ENCODE assay signal across 1 cellular context in the genomic region with DNA sequence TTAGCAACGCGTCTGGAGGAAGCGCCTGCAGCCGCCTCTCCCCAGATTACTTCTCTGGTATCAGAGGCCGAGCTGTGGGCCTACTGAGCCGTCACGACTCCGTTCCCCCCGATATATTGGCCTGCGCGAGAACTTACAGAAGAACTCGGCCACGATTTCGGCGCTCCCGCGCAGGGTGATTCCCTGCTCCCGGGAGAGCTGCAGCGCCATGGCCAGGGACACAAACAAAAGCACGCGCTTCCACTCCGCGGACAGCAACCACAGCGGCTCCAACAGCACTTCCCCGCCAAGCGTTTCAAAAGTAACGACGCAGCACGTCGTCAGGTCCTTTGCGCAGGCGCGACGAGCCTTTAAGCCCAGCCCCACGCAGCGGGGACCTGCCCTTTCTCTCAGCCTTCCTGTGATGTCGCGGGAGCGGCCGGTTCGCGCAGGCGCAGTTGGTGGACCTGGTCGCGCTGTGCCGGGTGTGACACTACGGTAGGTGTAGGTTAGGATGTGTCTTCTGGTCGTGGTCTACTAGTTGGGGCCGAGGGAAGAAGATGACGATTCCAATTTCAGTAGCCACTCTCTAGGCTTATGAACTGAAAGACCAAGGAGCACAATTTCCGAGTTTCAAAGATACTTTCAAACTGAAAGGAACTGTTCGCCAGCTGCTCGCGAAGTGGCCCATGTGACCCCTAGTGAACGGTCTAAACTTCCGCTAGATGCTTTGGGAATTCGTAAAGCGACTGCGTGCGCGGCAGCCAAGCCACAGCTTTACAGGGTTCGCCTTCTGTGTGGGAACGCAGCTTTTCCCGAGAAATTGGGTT.
TF ChIP-seq lines count a peak whose summit lies in the region.

Gene MAD2L1 (minus strand): TSS at position 324 of the 809 bp plus-strand sequence. CDS start 114 bp downstream, at position 210.

TF ChIP-seq in HepG2, 621 proteins besides CTCF, POLR2A, EP300 and RAD21 (continued from another document and continues in another):
- peak; percentile 31; the same call in 1 of the 2 replicates for TF ChIP-seq RFX5 (IDR thresholded peaks at IDR 0.05; ENCODE audit: low read depth, low read length)
- no peak; the same call in 1 of the 2 replicates for TF ChIP-seq NKX3-1 (CRISPR knock-in tag; IDR thresholded peaks at IDR 0.05)
- TF ChIP-seq HDAC2 (CRISPR knock-in tag; IDR thresholded peaks at IDR 0.05), result peak; percentile 68; the same call in 1 of the 2 replicates
- no peak; the same call in 1 of the 2 replicates for TF ChIP-seq ZNF709 (CRISPR knock-in tag; IDR thresholded peaks at IDR 0.05)
- TF ChIP-seq, protein P1, sequence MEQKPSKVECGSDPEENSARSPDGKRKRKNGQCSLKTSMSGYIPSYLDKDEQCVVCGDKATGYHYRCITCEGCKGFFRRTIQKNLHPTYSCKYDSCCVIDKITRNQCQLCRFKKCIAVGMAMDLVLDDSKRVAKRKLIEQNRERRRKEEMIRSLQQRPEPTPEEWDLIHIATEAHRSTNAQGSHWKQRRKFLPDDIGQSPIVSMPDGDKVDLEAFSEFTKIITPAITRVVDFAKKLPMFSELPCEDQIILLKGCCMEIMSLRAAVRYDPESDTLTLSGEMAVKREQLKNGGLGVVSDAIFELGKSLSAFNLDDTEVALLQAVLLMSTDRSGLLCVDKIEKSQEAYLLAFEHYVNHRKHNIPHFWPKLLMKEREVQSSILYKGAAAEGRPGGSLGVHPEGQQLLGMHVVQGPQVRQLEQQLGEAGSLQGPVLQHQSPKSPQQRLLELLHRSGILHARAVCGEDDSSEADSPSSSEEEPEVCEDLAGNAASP (CRISPR knock-in tag; IDR thresholded peaks at IDR 0.05; ENCODE audit: borderline replicate concordance), result no peak; the same call in 1 of the 2 replicates
- peak; percentile 77 for TF ChIP-seq IRX3 (CRISPR knock-in tag; IDR thresholded peaks at IDR 0.05; ENCODE audit: borderline replicate concordance, low read depth)
- TF ChIP-seq REST (IDR thresholded peaks at IDR 0.05; ENCODE audit: borderline replicate concordance in 1 of 2, low read depth in 1 of 2, low read length in 2 of 2), result peak in 1 of 2 experiments; percentile 80; a peak in 3 of 4 replicates
- peak; percentile 69 for TF ChIP-seq REPIN1 (CRISPR knock-in tag; IDR thresholded peaks at IDR 0.05; ENCODE audit: borderline replicate concordance, low read depth)
- no peak for TF ChIP-seq ZSCAN30 (CRISPR knock-in tag; IDR thresholded peaks at IDR 0.05)
- no peak for TF ChIP-seq ZNF816 (CRISPR knock-in tag; IDR thresholded peaks at IDR 0.05; ENCODE audit: borderline replicate concordance)
- no peak for TF ChIP-seq NFIC (IDR thresholded peaks at IDR 0.05; ENCODE audit: low read length)
- TF ChIP-seq JUN (CRISPR knock-in tag; IDR thresholded peaks at IDR 0.05), result no peak
- TF ChIP-seq POLR2AphosphoS5 (IDR thresholded peaks at IDR 0.05; ENCODE audit: low read depth, low read length), result peak; percentile 96
- peak; percentile 71; the same call in 1 of the 2 replicates for TF ChIP-seq ZNF430 (CRISPR knock-in tag; IDR thresholded peaks at IDR 0.05)
- 0 out of 2 replicates have a peak, but pooled peaks have one; percentile 43 for TF ChIP-seq ZNF607 (CRISPR knock-in tag; IDR thresholded peaks at IDR 0.05; ENCODE audit: borderline replicate concordance)
- no peak for TF ChIP-seq MTF1 (CRISPR knock-in tag; IDR thresholded peaks at IDR 0.05)
- TF ChIP-seq ZFP62 (CRISPR knock-in tag; IDR thresholded peaks at IDR 0.05), result no peak
- peak; percentile 22; the same call in 1 of the 2 replicates for TF ChIP-seq AHR (CRISPR knock-in tag; IDR thresholded peaks at IDR 0.05)
- peak; percentile 78 for TF ChIP-seq TOPORS (CRISPR knock-in tag; IDR thresholded peaks at IDR 0.05)
- TF ChIP-seq, protein P2, sequence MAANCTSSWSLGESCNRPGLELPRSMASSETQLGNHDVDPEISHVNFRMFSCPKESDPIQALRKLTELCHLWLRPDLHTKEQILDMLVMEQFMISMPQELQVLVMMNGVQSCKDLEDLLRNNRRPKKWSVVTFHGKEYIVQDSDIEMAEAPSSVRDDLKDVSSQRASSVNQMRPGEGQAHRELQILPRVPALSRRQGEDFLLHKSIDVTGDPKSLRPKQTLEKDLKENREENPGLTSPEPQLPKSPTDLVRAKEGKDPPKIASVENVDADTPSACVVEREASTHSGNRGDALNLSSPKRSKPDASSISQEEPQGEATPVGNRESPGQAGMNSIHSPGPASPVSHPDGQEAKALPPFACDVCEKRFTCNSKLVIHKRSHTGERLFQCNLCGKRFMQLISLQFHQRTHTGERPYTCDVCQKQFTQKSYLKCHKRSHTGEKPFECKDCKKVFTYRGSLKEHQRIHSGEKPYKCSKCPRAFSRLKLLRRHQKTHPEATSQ (CRISPR knock-in tag; IDR thresholded peaks at IDR 0.05; ENCODE audit: borderline replicate concordance), result 0 out of 2 replicates have a peak, but pooled peaks have one; percentile 86
- no peak; the same call in 1 of the 2 replicates for TF ChIP-seq SP5 (CRISPR knock-in tag; IDR thresholded peaks at IDR 0.05; ENCODE audit: borderline replicate concordance, low read depth)
- peak; percentile 17 for TF ChIP-seq ZNF772 (CRISPR knock-in tag; IDR thresholded peaks at IDR 0.05)
- TF ChIP-seq, protein P3, sequence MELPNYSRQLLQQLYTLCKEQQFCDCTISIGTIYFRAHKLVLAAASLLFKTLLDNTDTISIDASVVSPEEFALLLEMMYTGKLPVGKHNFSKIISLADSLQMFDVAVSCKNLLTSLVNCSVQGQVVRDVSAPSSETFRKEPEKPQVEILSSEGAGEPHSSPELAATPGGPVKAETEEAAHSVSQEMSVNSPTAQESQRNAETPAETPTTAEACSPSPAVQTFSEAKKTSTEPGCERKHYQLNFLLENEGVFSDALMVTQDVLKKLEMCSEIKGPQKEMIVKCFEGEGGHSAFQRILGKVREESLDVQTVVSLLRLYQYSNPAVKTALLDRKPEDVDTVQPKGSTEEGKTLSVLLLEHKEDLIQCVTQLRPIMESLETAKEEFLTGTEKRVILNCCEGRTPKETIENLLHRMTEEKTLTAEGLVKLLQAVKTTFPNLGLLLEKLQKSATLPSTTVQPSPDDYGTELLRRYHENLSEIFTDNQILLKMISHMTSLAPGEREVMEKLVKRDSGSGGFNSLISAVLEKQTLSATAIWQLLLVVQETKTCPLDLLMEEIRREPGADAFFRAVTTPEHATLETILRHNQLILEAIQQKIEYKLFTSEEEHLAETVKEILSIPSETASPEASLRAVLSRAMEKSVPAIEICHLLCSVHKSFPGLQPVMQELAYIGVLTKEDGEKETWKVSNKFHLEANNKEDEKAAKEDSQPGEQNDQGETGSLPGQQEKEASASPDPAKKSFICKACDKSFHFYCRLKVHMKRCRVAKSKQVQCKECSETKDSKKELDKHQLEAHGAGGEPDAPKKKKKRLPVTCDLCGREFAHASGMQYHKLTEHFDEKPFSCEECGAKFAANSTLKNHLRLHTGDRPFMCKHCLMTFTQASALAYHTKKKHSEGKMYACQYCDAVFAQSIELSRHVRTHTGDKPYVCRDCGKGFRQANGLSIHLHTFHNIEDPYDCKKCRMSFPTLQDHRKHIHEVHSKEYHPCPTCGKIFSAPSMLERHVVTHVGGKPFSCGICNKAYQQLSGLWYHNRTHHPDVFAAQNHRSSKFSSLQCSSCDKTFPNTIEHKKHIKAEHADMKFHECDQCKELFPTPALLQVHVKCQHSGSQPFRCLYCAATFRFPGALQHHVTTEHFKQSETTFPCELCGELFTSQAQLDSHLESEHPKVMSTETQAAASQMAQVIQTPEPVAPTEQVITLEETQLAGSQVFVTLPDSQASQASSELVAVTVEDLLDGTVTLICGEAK (IDR thresholded peaks at IDR 0.05), result no peak
- TF ChIP-seq, protein P3 (CRISPR knock-in tag; IDR thresholded peaks at IDR 0.05), result no peak; the same call in 1 of the 2 replicates
- TF ChIP-seq ZNF572 (CRISPR knock-in tag; IDR thresholded peaks at IDR 0.05), result no peak
- no peak for TF ChIP-seq CEBPG (CRISPR knock-in tag; IDR thresholded peaks at IDR 0.05)
- 0 out of 2 replicates have a peak, but pooled peaks have one; percentile 36 for TF ChIP-seq REXO4 (CRISPR knock-in tag; IDR thresholded peaks at IDR 0.05; ENCODE audit: borderline replicate concordance)
- TF ChIP-seq ZNF574 (CRISPR knock-in tag; IDR thresholded peaks at IDR 0.05), result 0 out of 2 replicates have a peak, but pooled peaks have one; percentile 30
- 0 out of 2 replicates have a peak, but pooled peaks have one; percentile 59 for TF ChIP-seq ZNF44 (CRISPR knock-in tag; IDR thresholded peaks at IDR 0.05)
- no peak for TF ChIP-seq HNRNPUL1 (IDR thresholded peaks at IDR 0.05; ENCODE audit: low read depth, low read length)
- TF ChIP-seq ESRRA (CRISPR knock-in tag; IDR thresholded peaks at IDR 0.05; ENCODE audit: low read depth), result peak; percentile 4; the same call in 1 of the 2 replicates
- no peak for TF ChIP-seq E2F2 (CRISPR knock-in tag; IDR thresholded peaks at IDR 0.05; ENCODE audit: borderline replicate concordance)
- TF ChIP-seq TBL1XR1 (IDR thresholded peaks at IDR 0.05; ENCODE audit: borderline replicate concordance, low read length, partially characterized antibody), result no peak
- TF ChIP-seq ZSCAN22 (CRISPR knock-in tag; IDR thresholded peaks at IDR 0.05), result no peak
